In the genomic region with DNA sequence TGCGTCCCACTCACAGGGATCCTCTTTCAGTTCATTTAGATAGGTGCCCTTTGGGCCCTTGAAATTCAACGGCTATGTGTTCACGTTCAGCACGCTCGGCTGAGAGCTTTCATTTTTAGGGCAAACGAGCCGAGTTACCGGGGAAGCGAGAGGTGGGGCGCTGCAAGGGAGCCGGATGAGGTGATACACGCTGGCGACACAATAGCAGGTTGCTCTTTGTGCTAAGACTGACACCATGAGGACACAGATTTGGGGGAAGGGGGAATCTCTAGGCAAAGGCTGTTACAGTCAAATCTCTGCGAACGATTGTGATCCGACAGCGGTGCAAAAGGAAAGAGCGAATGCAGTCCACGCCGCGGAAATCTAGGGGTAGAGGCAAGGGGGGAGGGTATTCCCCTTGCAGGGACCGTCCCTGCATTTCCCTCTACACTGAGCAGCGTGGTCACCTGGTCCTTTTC, we compare ENCODE assay signal across 1 cellular context.
TF ChIP-seq lines count a peak whose summit lies in the region.

No MANE protein-coding gene starts in this region.

TF ChIP-seq in HCT116, 20 proteins besides CTCF, POLR2A, EP300 and RAD21 (continued from another document):
- TF ChIP-seq, protein P1, sequence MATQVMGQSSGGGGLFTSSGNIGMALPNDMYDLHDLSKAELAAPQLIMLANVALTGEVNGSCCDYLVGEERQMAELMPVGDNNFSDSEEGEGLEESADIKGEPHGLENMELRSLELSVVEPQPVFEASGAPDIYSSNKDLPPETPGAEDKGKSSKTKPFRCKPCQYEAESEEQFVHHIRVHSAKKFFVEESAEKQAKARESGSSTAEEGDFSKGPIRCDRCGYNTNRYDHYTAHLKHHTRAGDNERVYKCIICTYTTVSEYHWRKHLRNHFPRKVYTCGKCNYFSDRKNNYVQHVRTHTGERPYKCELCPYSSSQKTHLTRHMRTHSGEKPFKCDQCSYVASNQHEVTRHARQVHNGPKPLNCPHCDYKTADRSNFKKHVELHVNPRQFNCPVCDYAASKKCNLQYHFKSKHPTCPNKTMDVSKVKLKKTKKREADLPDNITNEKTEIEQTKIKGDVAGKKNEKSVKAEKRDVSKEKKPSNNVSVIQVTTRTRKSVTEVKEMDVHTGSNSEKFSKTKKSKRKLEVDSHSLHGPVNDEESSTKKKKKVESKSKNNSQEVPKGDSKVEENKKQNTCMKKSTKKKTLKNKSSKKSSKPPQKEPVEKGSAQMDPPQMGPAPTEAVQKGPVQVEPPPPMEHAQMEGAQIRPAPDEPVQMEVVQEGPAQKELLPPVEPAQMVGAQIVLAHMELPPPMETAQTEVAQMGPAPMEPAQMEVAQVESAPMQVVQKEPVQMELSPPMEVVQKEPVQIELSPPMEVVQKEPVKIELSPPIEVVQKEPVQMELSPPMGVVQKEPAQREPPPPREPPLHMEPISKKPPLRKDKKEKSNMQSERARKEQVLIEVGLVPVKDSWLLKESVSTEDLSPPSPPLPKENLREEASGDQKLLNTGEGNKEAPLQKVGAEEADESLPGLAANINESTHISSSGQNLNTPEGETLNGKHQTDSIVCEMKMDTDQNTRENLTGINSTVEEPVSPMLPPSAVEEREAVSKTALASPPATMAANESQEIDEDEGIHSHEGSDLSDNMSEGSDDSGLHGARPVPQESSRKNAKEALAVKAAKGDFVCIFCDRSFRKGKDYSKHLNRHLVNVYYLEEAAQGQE (IDR thresholded peaks at IDR 0.05; ENCODE audit: low read depth) = no peak
- TF ChIP-seq POLR2AphosphoS5 (IDR thresholded peaks at IDR 0.05; ENCODE audit: low read depth, low read length) (no peak), FOSL1 (IDR thresholded peaks at IDR 0.05; ENCODE audit: low read depth) (no peak), SP1 (IDR thresholded peaks at IDR 0.05; ENCODE audit: low read depth) (no peak), EZH2 (IDR thresholded peaks at IDR 0.05) (no peak), SIN3A (IDR thresholded peaks at IDR 0.05; ENCODE audit: low read depth) (no peak), CBX3 (IDR thresholded peaks at IDR 0.05; ENCODE audit: low read depth) (no peak), ELF1 (IDR thresholded peaks at IDR 0.05; ENCODE audit: borderline replicate concordance, low read depth) (no peak), ZNF274 (IDR thresholded peaks at IDR 0.05; ENCODE audit: low read depth, low read length) (no peak)
- TF ChIP-seq, protein P2, sequence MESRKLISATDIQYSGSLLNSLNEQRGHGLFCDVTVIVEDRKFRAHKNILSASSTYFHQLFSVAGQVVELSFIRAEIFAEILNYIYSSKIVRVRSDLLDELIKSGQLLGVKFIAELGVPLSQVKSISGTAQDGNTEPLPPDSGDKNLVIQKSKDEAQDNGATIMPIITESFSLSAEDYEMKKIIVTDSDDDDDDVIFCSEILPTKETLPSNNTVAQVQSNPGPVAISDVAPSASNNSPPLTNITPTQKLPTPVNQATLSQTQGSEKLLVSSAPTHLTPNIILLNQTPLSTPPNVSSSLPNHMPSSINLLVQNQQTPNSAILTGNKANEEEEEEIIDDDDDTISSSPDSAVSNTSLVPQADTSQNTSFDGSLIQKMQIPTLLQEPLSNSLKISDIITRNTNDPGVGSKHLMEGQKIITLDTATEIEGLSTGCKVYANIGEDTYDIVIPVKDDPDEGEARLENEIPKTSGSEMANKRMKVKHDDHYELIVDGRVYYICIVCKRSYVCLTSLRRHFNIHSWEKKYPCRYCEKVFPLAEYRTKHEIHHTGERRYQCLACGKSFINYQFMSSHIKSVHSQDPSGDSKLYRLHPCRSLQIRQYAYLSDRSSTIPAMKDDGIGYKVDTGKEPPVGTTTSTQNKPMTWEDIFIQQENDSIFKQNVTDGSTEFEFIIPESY (IDR thresholded peaks at IDR 0.05; ENCODE audit: extremely low read depth, insufficient replicate concordance, low read length) = no peak
